1 cellular context compared by ENCODE assay signal in the genomic region with DNA sequence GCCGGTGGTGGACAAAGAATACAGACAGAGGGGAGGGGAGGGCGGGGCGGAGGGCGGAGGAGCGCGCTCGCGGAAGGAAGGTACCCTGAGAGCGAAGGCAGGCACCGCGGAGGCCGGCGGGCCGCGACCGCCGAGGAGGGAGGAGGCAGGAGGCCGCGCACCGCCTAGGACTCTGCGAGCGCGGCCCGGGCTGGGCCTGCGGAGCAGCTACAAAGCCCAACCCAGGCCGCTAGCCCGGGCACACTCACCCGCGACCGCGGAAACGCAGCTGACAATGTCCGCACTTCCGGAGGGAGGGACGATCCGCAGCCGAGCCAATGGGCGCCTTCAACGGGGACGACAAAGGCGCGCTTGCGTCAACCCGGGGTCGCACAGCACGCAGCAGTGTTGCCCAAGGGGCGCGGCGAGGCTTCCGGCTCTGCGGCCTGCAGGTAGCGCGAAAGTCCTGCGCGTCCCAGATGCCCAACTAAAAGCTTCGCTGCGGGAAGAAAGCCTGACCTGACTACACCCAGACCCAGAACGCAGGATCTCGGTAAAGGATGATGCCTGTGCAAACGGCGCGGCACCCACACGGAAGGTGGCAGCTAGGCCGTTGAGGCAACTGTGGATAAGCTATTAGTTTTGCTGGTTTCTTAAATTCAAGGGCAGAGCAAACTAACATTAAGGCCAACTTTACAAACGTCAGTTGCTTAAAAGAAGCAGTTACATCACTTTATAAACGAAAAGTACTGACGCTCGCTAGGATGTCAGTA.
A peak's percentile ranks its signal among the peaks of the same experiment; 100 is the strongest.
TF ChIP-seq lines count a peak whose summit lies in the region.

A gene (minus strand): TSS at position 276 of the 752 bp plus-strand sequence. CDS start 3,486 bp downstream, outside the sequence.

TF ChIP-seq in HepG2, 621 proteins besides CTCF, POLR2A, EP300 and RAD21 (continued from another document and continues in another):
- TF ChIP-seq, protein P1, sequence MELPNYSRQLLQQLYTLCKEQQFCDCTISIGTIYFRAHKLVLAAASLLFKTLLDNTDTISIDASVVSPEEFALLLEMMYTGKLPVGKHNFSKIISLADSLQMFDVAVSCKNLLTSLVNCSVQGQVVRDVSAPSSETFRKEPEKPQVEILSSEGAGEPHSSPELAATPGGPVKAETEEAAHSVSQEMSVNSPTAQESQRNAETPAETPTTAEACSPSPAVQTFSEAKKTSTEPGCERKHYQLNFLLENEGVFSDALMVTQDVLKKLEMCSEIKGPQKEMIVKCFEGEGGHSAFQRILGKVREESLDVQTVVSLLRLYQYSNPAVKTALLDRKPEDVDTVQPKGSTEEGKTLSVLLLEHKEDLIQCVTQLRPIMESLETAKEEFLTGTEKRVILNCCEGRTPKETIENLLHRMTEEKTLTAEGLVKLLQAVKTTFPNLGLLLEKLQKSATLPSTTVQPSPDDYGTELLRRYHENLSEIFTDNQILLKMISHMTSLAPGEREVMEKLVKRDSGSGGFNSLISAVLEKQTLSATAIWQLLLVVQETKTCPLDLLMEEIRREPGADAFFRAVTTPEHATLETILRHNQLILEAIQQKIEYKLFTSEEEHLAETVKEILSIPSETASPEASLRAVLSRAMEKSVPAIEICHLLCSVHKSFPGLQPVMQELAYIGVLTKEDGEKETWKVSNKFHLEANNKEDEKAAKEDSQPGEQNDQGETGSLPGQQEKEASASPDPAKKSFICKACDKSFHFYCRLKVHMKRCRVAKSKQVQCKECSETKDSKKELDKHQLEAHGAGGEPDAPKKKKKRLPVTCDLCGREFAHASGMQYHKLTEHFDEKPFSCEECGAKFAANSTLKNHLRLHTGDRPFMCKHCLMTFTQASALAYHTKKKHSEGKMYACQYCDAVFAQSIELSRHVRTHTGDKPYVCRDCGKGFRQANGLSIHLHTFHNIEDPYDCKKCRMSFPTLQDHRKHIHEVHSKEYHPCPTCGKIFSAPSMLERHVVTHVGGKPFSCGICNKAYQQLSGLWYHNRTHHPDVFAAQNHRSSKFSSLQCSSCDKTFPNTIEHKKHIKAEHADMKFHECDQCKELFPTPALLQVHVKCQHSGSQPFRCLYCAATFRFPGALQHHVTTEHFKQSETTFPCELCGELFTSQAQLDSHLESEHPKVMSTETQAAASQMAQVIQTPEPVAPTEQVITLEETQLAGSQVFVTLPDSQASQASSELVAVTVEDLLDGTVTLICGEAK (IDR thresholded peaks at IDR 0.05): no peak
- TF ChIP-seq, protein P1 (CRISPR knock-in tag; IDR thresholded peaks at IDR 0.05): peak; percentile 86
- peak; percentile 35; the same call in 1 of the 2 replicates for TF ChIP-seq ZSCAN9 (CRISPR knock-in tag; IDR thresholded peaks at IDR 0.05; ENCODE audit: borderline replicate concordance)
- peak; percentile 97 for TF ChIP-seq NRL (CRISPR knock-in tag; IDR thresholded peaks at IDR 0.05; ENCODE audit: borderline replicate concordance)
- TF ChIP-seq, protein P2, sequence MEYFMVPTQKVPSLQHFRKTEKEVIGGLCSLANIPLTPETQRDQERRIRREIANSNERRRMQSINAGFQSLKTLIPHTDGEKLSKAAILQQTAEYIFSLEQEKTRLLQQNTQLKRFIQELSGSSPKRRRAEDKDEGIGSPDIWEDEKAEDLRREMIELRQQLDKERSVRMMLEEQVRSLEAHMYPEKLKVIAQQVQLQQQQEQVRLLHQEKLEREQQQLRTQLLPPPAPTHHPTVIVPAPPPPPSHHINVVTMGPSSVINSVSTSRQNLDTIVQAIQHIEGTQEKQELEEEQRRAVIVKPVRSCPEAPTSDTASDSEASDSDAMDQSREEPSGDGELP (IDR thresholded peaks at IDR 0.05; ENCODE audit: borderline replicate concordance, low read depth): peak; percentile 89; the same call in 1 of the 2 replicates
- TF ChIP-seq ZNF589 (CRISPR knock-in tag; conservative IDR thresholded peaks at IDR 0.05): no peak; the same call in 1 of the 2 replicates
- TF ChIP-seq, protein P3, sequence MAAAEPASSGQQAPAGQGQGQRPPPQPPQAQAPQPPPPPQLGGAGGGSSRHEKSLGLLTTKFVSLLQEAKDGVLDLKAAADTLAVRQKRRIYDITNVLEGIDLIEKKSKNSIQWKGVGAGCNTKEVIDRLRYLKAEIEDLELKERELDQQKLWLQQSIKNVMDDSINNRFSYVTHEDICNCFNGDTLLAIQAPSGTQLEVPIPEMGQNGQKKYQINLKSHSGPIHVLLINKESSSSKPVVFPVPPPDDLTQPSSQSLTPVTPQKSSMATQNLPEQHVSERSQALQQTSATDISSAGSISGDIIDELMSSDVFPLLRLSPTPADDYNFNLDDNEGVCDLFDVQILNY (CRISPR knock-in tag; conservative IDR thresholded peaks at IDR 0.05): no peak; the same call in none of the 2 replicates
- peak; percentile 44; the same call in 1 of the 2 replicates for TF ChIP-seq HOXA9 (CRISPR knock-in tag; IDR thresholded peaks at IDR 0.05; ENCODE audit: borderline replicate concordance)
- peak; percentile 96 for TF ChIP-seq ZFX (CRISPR knock-in tag; IDR thresholded peaks at IDR 0.05; ENCODE audit: low read depth)
- TF ChIP-seq PHF8 (CRISPR knock-in tag; IDR thresholded peaks at IDR 0.05): peak; percentile 90
- TF ChIP-seq ZNF33B (CRISPR knock-in tag; IDR thresholded peaks at IDR 0.05): 0 out of 2 replicates have a peak, but pooled peaks have one; percentile 35
- TF ChIP-seq TEAD3 (CRISPR knock-in tag; optimal IDR thresholded peaks at IDR 0.05; ENCODE audit: borderline replicate concordance): peak; percentile 50
- TF ChIP-seq, protein P4, sequence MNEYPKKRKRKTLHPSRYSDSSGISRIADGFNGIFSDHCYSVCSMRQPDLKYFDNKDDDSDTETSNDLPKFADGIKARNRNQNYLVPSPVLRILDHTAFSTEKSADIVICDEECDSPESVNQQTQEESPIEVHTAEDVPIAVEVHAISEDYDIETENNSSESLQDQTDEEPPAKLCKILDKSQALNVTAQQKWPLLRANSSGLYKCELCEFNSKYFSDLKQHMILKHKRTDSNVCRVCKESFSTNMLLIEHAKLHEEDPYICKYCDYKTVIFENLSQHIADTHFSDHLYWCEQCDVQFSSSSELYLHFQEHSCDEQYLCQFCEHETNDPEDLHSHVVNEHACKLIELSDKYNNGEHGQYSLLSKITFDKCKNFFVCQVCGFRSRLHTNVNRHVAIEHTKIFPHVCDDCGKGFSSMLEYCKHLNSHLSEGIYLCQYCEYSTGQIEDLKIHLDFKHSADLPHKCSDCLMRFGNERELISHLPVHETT (CRISPR knock-in tag; conservative IDR thresholded peaks at IDR 0.05): peak; percentile 53
- TF ChIP-seq KDM2A (CRISPR knock-in tag; IDR thresholded peaks at IDR 0.05; ENCODE audit: borderline replicate concordance, low read depth): peak; percentile 100
- TF ChIP-seq PLRG1 (conservative IDR thresholded peaks at IDR 0.05): no peak
- TF ChIP-seq FOSL1 (CRISPR knock-in tag; IDR thresholded peaks at IDR 0.05; ENCODE audit: borderline replicate concordance): peak; percentile 13; the same call in 1 of the 2 replicates
- peak; percentile 96 for TF ChIP-seq YEATS2 (CRISPR knock-in tag; IDR thresholded peaks at IDR 0.05; ENCODE audit: borderline replicate concordance)
- TF ChIP-seq CBX2 (IDR thresholded peaks at IDR 0.05; ENCODE audit: low read depth, low read length): no peak
- TF ChIP-seq CBX2 (CRISPR knock-in tag; IDR thresholded peaks at IDR 0.05; ENCODE audit: low read depth): no peak
- TF ChIP-seq, protein P5, sequence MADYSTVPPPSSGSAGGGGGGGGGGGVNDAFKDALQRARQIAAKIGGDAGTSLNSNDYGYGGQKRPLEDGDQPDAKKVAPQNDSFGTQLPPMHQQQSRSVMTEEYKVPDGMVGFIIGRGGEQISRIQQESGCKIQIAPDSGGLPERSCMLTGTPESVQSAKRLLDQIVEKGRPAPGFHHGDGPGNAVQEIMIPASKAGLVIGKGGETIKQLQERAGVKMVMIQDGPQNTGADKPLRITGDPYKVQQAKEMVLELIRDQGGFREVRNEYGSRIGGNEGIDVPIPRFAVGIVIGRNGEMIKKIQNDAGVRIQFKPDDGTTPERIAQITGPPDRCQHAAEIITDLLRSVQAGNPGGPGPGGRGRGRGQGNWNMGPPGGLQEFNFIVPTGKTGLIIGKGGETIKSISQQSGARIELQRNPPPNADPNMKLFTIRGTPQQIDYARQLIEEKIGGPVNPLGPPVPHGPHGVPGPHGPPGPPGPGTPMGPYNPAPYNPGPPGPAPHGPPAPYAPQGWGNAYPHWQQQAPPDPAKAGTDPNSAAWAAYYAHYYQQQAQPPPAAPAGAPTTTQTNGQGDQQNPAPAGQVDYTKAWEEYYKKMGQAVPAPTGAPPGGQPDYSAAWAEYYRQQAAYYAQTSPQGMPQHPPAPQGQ (CRISPR knock-in tag; IDR thresholded peaks at IDR 0.05; ENCODE audit: borderline replicate concordance): no peak
- TF ChIP-seq MIER3 (CRISPR knock-in tag; IDR thresholded peaks at IDR 0.05; ENCODE audit: borderline replicate concordance): peak; percentile 86; the same call in 1 of the 2 replicates
- TF ChIP-seq, protein P6, sequence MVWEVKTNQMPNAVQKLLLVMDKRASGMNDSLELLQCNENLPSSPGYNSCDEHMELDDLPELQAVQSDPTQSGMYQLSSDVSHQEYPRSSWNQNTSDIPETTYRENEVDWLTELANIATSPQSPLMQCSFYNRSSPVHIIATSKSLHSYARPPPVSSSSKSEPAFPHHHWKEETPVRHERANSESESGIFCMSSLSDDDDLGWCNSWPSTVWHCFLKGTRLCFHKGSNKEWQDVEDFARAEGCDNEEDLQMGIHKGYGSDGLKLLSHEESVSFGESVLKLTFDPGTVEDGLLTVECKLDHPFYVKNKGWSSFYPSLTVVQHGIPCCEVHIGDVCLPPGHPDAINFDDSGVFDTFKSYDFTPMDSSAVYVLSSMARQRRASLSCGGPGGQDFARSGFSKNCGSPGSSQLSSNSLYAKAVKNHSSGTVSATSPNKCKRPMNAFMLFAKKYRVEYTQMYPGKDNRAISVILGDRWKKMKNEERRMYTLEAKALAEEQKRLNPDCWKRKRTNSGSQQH (CRISPR knock-in tag; IDR thresholded peaks at IDR 0.05; ENCODE audit: low read depth): 0 out of 2 replicates have a peak, but pooled peaks have one; percentile 67
- peak; percentile 91; the same call in 1 of the 2 replicates for TF ChIP-seq ZNF724P (CRISPR knock-in tag; IDR thresholded peaks at IDR 0.05; ENCODE audit: borderline replicate concordance)
- peak; percentile 91; the same call in 1 of the 2 replicates for TF ChIP-seq CBX5 (CRISPR knock-in tag; IDR thresholded peaks at IDR 0.05; ENCODE audit: borderline replicate concordance)
- peak; percentile 81 for TF ChIP-seq HDAC2 (CRISPR knock-in tag; IDR thresholded peaks at IDR 0.05)
- TF ChIP-seq, protein P7, sequence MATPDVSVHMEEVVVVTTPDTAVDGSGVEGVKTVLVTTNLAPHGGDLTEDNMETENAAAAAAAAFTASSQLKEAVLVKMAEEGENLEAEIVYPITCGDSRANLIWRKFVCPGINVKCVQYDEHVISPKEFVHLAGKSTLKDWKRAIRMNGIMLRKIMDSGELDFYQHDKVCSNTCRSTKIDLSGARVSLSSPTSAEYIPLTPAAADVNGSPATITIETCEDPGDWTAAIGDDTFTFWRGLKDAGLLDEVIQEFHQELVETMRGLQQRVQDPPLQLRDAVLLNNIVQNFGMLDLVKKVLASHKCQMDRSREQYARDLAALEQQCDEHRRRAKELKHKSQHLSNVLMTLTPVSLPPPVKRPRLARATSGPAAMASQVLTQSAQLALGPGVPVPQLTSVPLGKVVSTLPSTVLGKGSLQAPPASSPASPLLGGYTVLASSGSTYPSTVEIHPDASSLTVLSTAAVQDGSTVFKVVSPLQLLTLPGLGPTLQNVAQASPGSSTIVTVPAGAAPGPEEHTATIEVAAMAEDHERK (CRISPR knock-in tag; IDR thresholded peaks at IDR 0.05; ENCODE audit: low read depth): peak; percentile 95
- TF ChIP-seq RORA (CRISPR knock-in tag; IDR thresholded peaks at IDR 0.05): no peak
- TF ChIP-seq ZNF180 (CRISPR knock-in tag; IDR thresholded peaks at IDR 0.05; ENCODE audit: borderline replicate concordance, low read depth): no peak
- peak; percentile 51 for TF ChIP-seq ZNF547 (CRISPR knock-in tag; IDR thresholded peaks at IDR 0.05)
- TF ChIP-seq DR1 (CRISPR knock-in tag; IDR thresholded peaks at IDR 0.05): peak; percentile 81
- 0 out of 2 replicates have a peak, but pooled peaks have one; percentile 74 for TF ChIP-seq RFXAP (CRISPR knock-in tag; IDR thresholded peaks at IDR 0.05; ENCODE audit: borderline replicate concordance)
- TF ChIP-seq, protein P8, sequence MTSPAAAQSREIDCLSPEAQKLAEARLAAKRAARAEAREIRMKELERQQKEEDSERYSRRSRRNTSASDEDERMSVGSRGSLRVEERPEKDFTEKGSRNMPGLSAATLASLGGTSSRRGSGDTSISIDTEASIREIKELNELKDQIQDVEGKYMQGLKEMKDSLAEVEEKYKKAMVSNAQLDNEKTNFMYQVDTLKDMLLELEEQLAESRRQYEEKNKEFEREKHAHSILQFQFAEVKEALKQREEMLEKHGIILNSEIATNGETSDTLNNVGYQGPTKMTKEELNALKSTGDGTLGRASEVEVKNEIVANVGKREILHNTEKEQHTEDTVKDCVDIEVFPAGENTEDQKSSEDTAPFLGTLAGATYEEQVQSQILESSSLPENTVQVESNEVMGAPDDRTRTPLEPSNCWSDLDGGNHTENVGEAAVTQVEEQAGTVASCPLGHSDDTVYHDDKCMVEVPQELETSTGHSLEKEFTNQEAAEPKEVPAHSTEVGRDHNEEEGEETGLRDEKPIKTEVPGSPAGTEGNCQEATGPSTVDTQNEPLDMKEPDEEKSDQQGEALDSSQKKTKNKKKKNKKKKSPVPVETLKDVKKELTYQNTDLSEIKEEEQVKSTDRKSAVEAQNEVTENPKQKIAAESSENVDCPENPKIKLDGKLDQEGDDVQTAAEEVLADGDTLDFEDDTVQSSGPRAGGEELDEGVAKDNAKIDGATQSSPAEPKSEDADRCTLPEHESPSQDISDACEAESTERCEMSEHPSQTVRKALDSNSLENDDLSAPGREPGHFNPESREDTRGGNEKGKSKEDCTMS (CRISPR knock-in tag; conservative IDR thresholded peaks at IDR 0.05): no peak
- peak; percentile 96 for TF ChIP-seq TARDBP (CRISPR knock-in tag; IDR thresholded peaks at IDR 0.05)
- TF ChIP-seq ZNF572 (CRISPR knock-in tag; IDR thresholded peaks at IDR 0.05): no peak
